ENCODE assay signal across 8 cellular contexts in the genomic region with DNA sequence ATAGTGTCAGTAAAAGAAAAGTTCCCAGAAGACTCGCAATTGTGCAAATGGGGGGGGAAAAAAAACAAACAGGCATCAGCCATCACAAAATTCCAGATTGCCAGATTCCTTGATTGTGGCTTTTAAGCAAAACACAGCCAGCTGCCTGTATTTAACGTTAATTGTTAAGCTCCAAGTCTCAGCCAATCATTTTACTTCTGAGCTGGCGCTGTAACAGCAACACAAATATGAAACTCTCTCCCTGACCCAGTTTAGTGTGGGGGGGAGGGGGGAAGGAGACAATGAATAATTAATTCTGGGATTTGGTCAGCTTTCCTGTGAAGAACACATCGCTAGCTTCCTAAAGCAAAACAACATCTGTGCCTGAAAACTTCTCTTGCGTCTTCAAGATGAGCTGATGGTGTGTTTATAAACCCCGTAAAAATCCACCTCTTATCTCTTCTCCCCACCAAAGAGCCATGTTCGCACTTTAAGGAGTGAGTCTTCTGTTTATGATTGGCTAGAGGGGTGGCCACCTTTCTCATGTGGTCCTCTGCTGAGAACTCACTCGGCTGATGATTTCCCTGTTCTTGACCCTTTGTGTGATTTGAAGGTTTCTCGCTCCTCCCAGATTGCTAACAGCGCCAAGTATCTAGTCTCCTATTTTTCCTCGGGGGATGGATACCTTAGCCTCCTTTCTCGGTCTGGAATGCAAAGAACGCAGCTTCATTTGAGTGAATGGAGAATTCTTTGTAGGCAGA.
A peak's percentile ranks its signal among the peaks of the same experiment; 100 is the strongest.
DNase-seq lines count a peak whose midpoint lies in the region; TF ChIP-seq lines count a peak whose summit lies in the region.

No MANE protein-coding gene starts in this region.

- DNase-seq in A172 (ENCODE audit: low spot score): peak; percentile 46
- DNase-seq in choroid plexus epithelial cell (ENCODE audit: low read depth): peak; percentile 72
- DNase-seq in medulla oblongata (ENCODE audit: extremely low spot score): peak; percentile 6
- DNase-seq in stimulated activated CD4-positive, alpha-beta T cell treated with anti-CD3 and anti-CD28 coated beads, Interleukin-1b, Interleukin-23, amount 100 ng/mL, for 48 hours: no peak
- DNase-seq in activated naive CD4-positive, alpha-beta T cell treated with anti-CD3 and anti-CD28 coated beads, Interleukin-2, amount 50 U/mL, for 16 hours: no peak
- DNase-seq in activated CD4-positive, CD25-positive, alpha-beta regulatory T cell treated with anti-CD3 and anti-CD28 coated beads, Interleukin-2, amount 50 U/mL, for 72 hours: no peak
- DNase-seq in GM20000 (ENCODE audit: low spot score): no peak

- peak overlapping the region; percentile 84; the same call in 1 of the 2 replicates for H3K27ac ChIP-seq in HUES64 (ENCODE audit: low read depth, low read length)

- peaks cover 23% of the 10 kb centered on the region for H3K4me1 ChIP-seq in HUES64 (ENCODE audit: insufficient read depth, low read length)

- H3K36me3 ChIP-seq in HUES64 (ENCODE audit: insufficient read depth, low read length): no peaks in the 10 kb centered on the region

- TF ChIP-seq CTCF in choroid plexus epithelial cell (conservative IDR thresholded peaks at IDR 0.05; ENCODE audit: low read depth, low read length) (no peak), GM20000 (IDR thresholded peaks at IDR 0.05; ENCODE audit: extremely low read depth, missing control alignments) (no peak)

- peak overlapping the region; percentile 54 for H3K9ac ChIP-seq in HUES64 (ENCODE audit: low read depth, low read length)

- H3K27me3 ChIP-seq in HUES64 (ENCODE audit: insufficient read depth, low read length): peaks cover 5% of the 10 kb centered on the region; the same call in 1 of the 2 replicates

- H3K9me3 ChIP-seq in HUES64 (ENCODE audit: insufficient read depth, low read depth, low read length): no peaks in the 10 kb centered on the region

- H3K4me3 ChIP-seq in HUES64 (ENCODE audit: low read length) (peak overlapping the region; percentile 53), choroid plexus epithelial cell (ENCODE audit: low read depth, low read length) (peak overlapping the region; percentile 51)

- 1% methylated on average over 10 of the region's 13 CpGs for WGBS in HUES64

Comparison
In these comparisons a context has a peak if more than half of its experiments do, and no peak if none do; other contexts are left out.
1. DNase-seq: peak in A172 (single experiment), choroid plexus epithelial cell (single experiment) and medulla oblongata (single experiment); none in stimulated activated CD4-positive, alpha-beta T cell treated with anti-CD3 and anti-CD28 coated beads, Interleukin-1b, Interleukin-23, amount 100 ng/mL, for 48 hours (single experiment), activated naive CD4-positive, alpha-beta T cell treated with anti-CD3 and anti-CD28 coated beads, Interleukin-2, amount 50 U/mL, for 16 hours (single experiment), activated CD4-positive, CD25-positive, alpha-beta regulatory T cell treated with anti-CD3 and anti-CD28 coated beads, Interleukin-2, amount 50 U/mL, for 72 hours (single experiment) and GM20000 (single experiment).